Comparison of ENCODE assay signal across 9 cellular contexts in the genomic region with DNA sequence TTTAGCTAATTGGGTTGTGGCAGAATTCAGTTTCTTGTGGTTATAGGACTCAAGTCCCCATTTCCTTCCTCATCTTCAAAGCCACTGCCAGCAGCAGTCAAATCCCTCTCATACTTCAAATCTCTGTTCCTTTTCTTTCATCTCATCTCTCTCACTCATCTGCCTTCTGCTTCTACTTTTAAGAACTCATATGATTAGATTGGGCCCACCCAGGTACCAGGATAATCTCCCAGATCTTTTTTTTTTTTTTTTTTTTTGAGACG. TPM values are rescaled to one million over a fixed set of nuclear protein-coding genes. Genes with fewer than 3 reads are reported as not detected.
DNase-seq lines count a peak whose midpoint lies in the region; ATAC-seq and TF ChIP-seq lines count a peak whose summit lies in the region.
"Had no signal": no experiment of that assay in that cellular context is flagged by ENCODE, and none has a peak within 500 bp of the region (broad histone marks: within the 10 kb centered on the region; RNA-seq: fewer than 3 reads in every experiment).

No MANE protein-coding gene starts in this region.

- no peaks in the 10 kb centered on the region for H3K9me3 ChIP-seq in mucosa of descending colon
- no peaks in the 10 kb centered on the region for H3K9me3 ChIP-seq in colonic mucosa

- no peaks in the 10 kb centered on the region for H3K9me3 Mint-ChIP-seq in osteocyte (ENCODE audit: unreplicated experiment)
- H3K9me3 Mint-ChIP-seq: neural crest cell had no signal

- ATAC-seq in GM18873 (IDR thresholded peaks at IDR 0.05; ENCODE audit: low FRiP score, unreplicated experiment) = peak; percentile 41
- ATAC-seq in HG02759 (IDR thresholded peaks at IDR 0.05; ENCODE audit: unreplicated experiment) = peak; percentile 32
- peak; percentile 66 for ATAC-seq in mucosa of descending colon

- no peaks in the 10 kb centered on the region for H3K27me3 ChIP-seq in colonic mucosa

- DNase-seq in NB4 (ENCODE audit: low read depth) = peak; percentile 83
- DNase-seq in mucosa of descending colon = no peak
- DNase-seq in osteocyte (ENCODE audit: extremely low spot score, unreplicated experiment) = no peak
- no peak for DNase-seq in D341Med (ENCODE audit: low spot score)
- no peak for DNase-seq in T1000 (lab: John Stamatoyannopoulos, UW)
- no peak for DNase-seq in colonic mucosa

- no peak for TF ChIP-seq POLR2A in NB4 (IDR thresholded peaks at IDR 0.05; ENCODE audit: extremely low read depth, insufficient read length)

- H3K36me3 ChIP-seq in mucosa of descending colon (ENCODE audit: low read depth) = no peaks in the 10 kb centered on the region
- H3K36me3 ChIP-seq in colonic mucosa = no peaks in the 10 kb centered on the region

- no peaks in the 10 kb centered on the region for H3K27me3 Mint-ChIP-seq in osteocyte (ENCODE audit: unreplicated experiment)

- H3K27ac ChIP-seq in colonic mucosa = no peak overlapping the region

- H3K4me1 ChIP-seq in mucosa of descending colon (ENCODE audit: low read depth) (no peaks in the 10 kb centered on the region), colonic mucosa (no peaks in the 10 kb centered on the region)

- no peak overlapping the region for H3K4me3 ChIP-seq in NB4 (ENCODE audit: low read depth, low read length)
- no peak overlapping the region for H3K4me3 ChIP-seq in mucosa of descending colon
- no peak overlapping the region for H3K4me3 ChIP-seq in colonic mucosa

- H3K27ac Mint-ChIP-seq in osteocyte (ENCODE audit: unreplicated experiment) = no peak overlapping the region

- no peak for TF ChIP-seq CTCF in NB4 (IDR thresholded peaks at IDR 0.05; ENCODE audit: low read depth, low read length)
- TF ChIP-seq CTCF in mucosa of descending colon (IDR thresholded peaks at IDR 0.05) = no peak
- no peak for TF ChIP-seq CTCF in osteocyte (IDR thresholded peaks at IDR 0.05)
- no peak for TF ChIP-seq CTCF in colonic mucosa (IDR thresholded peaks at IDR 0.05)

- H3K4me1 Mint-ChIP-seq in osteocyte (ENCODE audit: unreplicated experiment) = peaks cover 9% of the 10 kb centered on the region

- H3K4me3 Mint-ChIP-seq in osteocyte (ENCODE audit: unreplicated experiment) = no peak overlapping the region
- H3K4me3 Mint-ChIP-seq: neural crest cell had no signal

- intact Hi-C loops in mucosa of descending colon (cut with DNase I, micrococcal nuclease) (no loop called here), colonic mucosa (cut with DNase I) (no loop called here)

- H3K36me3 Mint-ChIP-seq in osteocyte (ENCODE audit: unreplicated experiment) = no peaks in the 10 kb centered on the region

- no peak overlapping the region for H3K9ac ChIP-seq in colonic mucosa (ENCODE audit: low read depth in 2 of 2, low read length in 2 of 2)

RNA-seq across cellular contexts. Expression of a gene that starts 8.0 kb away (rescaled TPM):
- 10 to 100 TPM; 58.6 to 83.8 (median 75.7) TPM for total RNA-seq in mucosa of descending colon
- total RNA-seq in osteocyte = 66.4 and 73.8 TPM in 2 replicates
- total RNA-seq in colonic mucosa = 10 to 100 TPM; 76.7 to 96.3 TPM

RNA-seq across cellular contexts. Expression of a gene that starts 46.6 kb away (rescaled TPM):
- 10 to 100 TPM; 29.3 to 36.4 (median 35.4) TPM for total RNA-seq in mucosa of descending colon
- 39.7 and 45.6 TPM in 2 replicates for total RNA-seq in osteocyte
- total RNA-seq in colonic mucosa = 10 to 100 TPM; 39.5 to 48.2 TPM
